ENCODE assay signal across 9 cellular contexts in genomic region chr2:121285077-121285449, GRCh38. TPM values are rescaled to one million over a fixed set of nuclear protein-coding genes. Genes with fewer than 3 reads are reported as not detected.
DNase-seq lines count a peak whose midpoint lies in the region; ATAC-seq, FAIRE-seq and TF ChIP-seq lines count a peak whose summit lies in the region.
"Had no signal": no experiment of that assay in that cellular context is flagged by ENCODE, and none has a peak within 500 bp of the region (broad histone marks: within the 10 kb centered on the region; RNA-seq: fewer than 3 reads in every experiment).

A gene with protein sequence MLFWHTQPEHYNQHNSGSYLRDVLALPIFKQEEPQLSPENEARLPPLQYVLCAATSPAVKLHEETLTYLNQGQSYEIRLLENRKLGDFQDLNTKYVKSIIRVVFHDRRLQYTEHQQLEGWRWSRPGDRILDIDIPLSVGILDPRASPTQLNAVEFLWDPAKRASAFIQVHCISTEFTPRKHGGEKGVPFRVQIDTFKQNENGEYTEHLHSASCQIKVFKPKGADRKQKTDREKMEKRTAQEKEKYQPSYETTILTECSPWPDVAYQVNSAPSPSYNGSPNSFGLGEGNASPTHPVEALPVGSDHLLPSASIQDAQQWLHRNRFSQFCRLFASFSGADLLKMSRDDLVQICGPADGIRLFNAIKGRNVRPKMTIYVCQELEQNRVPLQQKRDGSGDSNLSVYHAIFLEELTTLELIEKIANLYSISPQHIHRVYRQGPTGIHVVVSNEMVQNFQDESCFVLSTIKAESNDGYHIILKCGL (minus strand): TSS chr2:121285202. CDS start chr2:121285109, 93 bp downstream.

- POLR2A ChIA-PET in A549 (lab: Yijun Ruan, JAX) = no interaction called here
- POLR2A ChIA-PET in K562 (lab: Yijun Ruan, JAX) = no interaction called here

- CTCF ChIA-PET in A549 (lab: Yijun Ruan, JAX) (interaction anchor here (2.9 kb wide), 1 partner anchor 11 kb away, joined by 24 read pairs; no protein-coding TSS in a partner anchor), K562 (lab: Yijun Ruan, JAX; ENCODE audit: low intra/inter-chr PET ratio) (no interaction called here)

- H3K79me2 ChIP-seq in K562 (ENCODE audit: control insufficient read depth, insufficient read depth, low read length) = no peaks in the 10 kb centered on the region

- peak within 1 kb of the TSS in 1 of 2 experiments; percentile 84; a peak in 2 of 4 replicates for H3K9ac ChIP-seq in K562 (ENCODE audit: insufficient read depth in 1 of 2, low read depth in 2 of 2, low read length in 2 of 2)

- H3K36me3 ChIP-seq in K562 (ENCODE audit: control insufficient read depth, insufficient read depth, low read length) = no peaks in the 10 kb centered on the region
- H3K36me3 ChIP-seq in thymus (ENCODE audit: control insufficient read depth, insufficient read depth) = no peaks in the 10 kb centered on the region

- H3K4me3 ChIP-seq in A549 = peak within 1 kb of the TSS; percentile 90
- H3K4me3 ChIP-seq in K562 = peak within 1 kb of the TSS; percentile 41
- peak within 1 kb of the TSS; percentile 48 for H3K4me3 ChIP-seq in lower leg skin (ENCODE audit: low read depth, poor library complexity, severe bottlenecking)
- H3K4me3 ChIP-seq in thymus (ENCODE audit: low read length) = peak within 1 kb of the TSS; percentile 47

- WGBS in A549 (ENCODE audit: missing lambda C conversion rate) = 1% methylated on average over 37 of the region's 51 CpGs
- WGBS in K562 (ENCODE audit: insufficient coverage, low coverage, missing lambda C conversion rate) = 3% methylated on average over 32 of the region's 51 CpGs
- 0 to 1% methylated on average over 14 to 47 of the region's 51 CpGs for WGBS in lower leg skin, 2 donors
- under 1% methylated on average over 51 of the region's 51 CpGs for WGBS in thymus

- TF ChIP-seq CTCF in A549 (IDR thresholded peaks at IDR 0.05) = no peak
- no peak for TF ChIP-seq CTCF in K562 (IDR thresholded peaks at IDR 0.05 in 2 of 3, conservative IDR thresholded peaks at IDR 0.05 in 1 of 3; ENCODE audit: insufficient read depth in 2 of 3, low read depth in 1 of 3, low read length in 3 of 3)
- TF ChIP-seq CTCF in lower leg skin (IDR thresholded peaks at IDR 0.05) = no peak

- H3K4me2 ChIP-seq in A549 (peak within 1 kb of the TSS; percentile 97), K562 (ENCODE audit: insufficient read depth, low read length) (peak within 1 kb of the TSS; percentile 25; the same call in 1 of the 2 replicates)

- no peaks in the 10 kb centered on the region for H3K9me1 ChIP-seq in K562 (ENCODE audit: control insufficient read depth, insufficient read depth, low read length)

- in situ Hi-C loops in K562 (cut with MboI) = no loop called here

- H2AFZ ChIP-seq in K562 (ENCODE audit: low read depth, low read length) = peak within 1 kb of the TSS; percentile 63; the same call in 1 of the 2 replicates

- H3K4me1 ChIP-seq in A549 (peaks cover 31% of the 10 kb centered on the region), K562 (replicated peaks in 1 of 2; ENCODE audit: control insufficient read depth in 2 of 2, insufficient read depth in 2 of 2, low read length in 2 of 2) (peaks cover 0 to 18% of the 10 kb centered on the region in 2 experiments; a peak in 3 of 5 replicates), thymus (ENCODE audit: control insufficient read depth, insufficient read depth, low read length) (peaks cover 4% of the 10 kb centered on the region)

- TF ChIP-seq POLR2A in A549 (IDR thresholded peaks at IDR 0.05; ENCODE audit: low read length) = peak; percentile 63
- TF ChIP-seq POLR2A in K562 (conservative IDR thresholded peaks at IDR 0.05) = no peak
- TF ChIP-seq POLR2A in lower leg skin (IDR thresholded peaks at IDR 0.05) = no peak

- intact Hi-C loops in K562 (cut with micrococcal nuclease) = no loop called here
- intact Hi-C loops in lower leg skin (cut with DNase I; ENCODE audit: low total_unique reads) = no loop called here

- H3K9me3 ChIP-seq in A549 (no peaks in the 10 kb centered on the region), K562 (replicated peaks; ENCODE audit: control insufficient read depth, insufficient read depth, low read depth, low read length) (no peaks in the 10 kb centered on the region), thymus (ENCODE audit: control insufficient read depth) (no peaks in the 10 kb centered on the region)

- 0 out of 2 replicates have a peak, but pooled peaks cover 3% of the 10 kb centered on the region for H4K20me1 ChIP-seq in K562 (replicated peaks; ENCODE audit: control insufficient read depth, insufficient read depth, low read length)

- DNase-seq in A549 (ENCODE audit: low read depth in 1 of 2, low spot score in 1 of 2) (peak; percentile 43 to 54), NCI-H2196 treated with DMSO at 0.1 percent for 48 hours (lab: John Stamatoyannopoulos, UW; ENCODE audit: unreplicated experiment) (peak; percentile 42), K562 (ENCODE audit: extremely low read depth in 1 of 4, low spot score in 3 of 4) (peak; percentile 40 to 86 (median 78)), lower leg skin (ENCODE audit: low spot score in 2 of 2) (no peak)

- no peak for FAIRE-seq in A549 (lab: Jason Lieb, UNC)
- FAIRE-seq in K562 (lab: Jason Lieb, UNC) = no peak
- FAIRE-seq: GM18507 had no signal

- peak within 1 kb of the TSS; percentile 81 to 83 for H3K27ac ChIP-seq in A549
- H3K27ac ChIP-seq in K562 (ENCODE audit: extremely low read depth, low read depth, low read length) = no peak within 1 kb of the TSS
- H3K27ac ChIP-seq in thymus (ENCODE audit: low read depth) = no peak within 1 kb of the TSS

- H3K27me3 ChIP-seq in K562 (ENCODE audit: control insufficient read depth in 2 of 2, insufficient read depth in 2 of 2, low read length in 2 of 2) = peaks cover 14 to 47% of the 10 kb centered on the region in 2 experiments; a peak in 3 of 5 replicates
- H3K27me3 ChIP-seq in thymus (ENCODE audit: control insufficient read depth, insufficient read depth) = peaks cover 32% of the 10 kb centered on the region

- TF ChIP-seq RAD21 in A549 (conservative IDR thresholded peaks at IDR 0.05 in 1 of 2, IDR thresholded peaks at IDR 0.05 in 1 of 2) = no peak
- TF ChIP-seq RAD21 in K562 (CRISPR knock-in tag; conservative IDR thresholded peaks at IDR 0.05 in 1 of 2, IDR thresholded peaks at IDR 0.05 in 1 of 2) = no peak

- TF ChIP-seq EP300 in A549 (IDR thresholded peaks at IDR 0.05) (no peak), K562 (IDR thresholded peaks at IDR 0.05; ENCODE audit: low read length) (no peak)

- BruUV-seq in K562 (replicated peaks; lab: Mats Ljungman, UMichigan) = no TSS peak

- ATAC-seq in A549 (peak; percentile 63 to 74), GM18519 (IDR thresholded peaks at IDR 0.05; ENCODE audit: low FRiP score, unreplicated experiment) (peak; percentile 48), K562 (peak; percentile 84), GM19324 (IDR thresholded peaks at IDR 0.05; ENCODE audit: low FRiP score, unreplicated experiment) (no peak), HG03139 (IDR thresholded peaks at IDR 0.05; ENCODE audit: unreplicated experiment) (no peak)

TF ChIP-seq in A549, 52 proteins besides CTCF, POLR2A, EP300 and RAD21:
- TF ChIP-seq ZFP36 (IDR thresholded peaks at IDR 0.05; ENCODE audit: borderline replicate concordance, partially characterized antibody) (no peak), CBX8 (IDR thresholded peaks at IDR 0.05) (no peak), JUN (IDR thresholded peaks at IDR 0.05) (0 out of 5 replicates have a peak, but pooled peaks of 1 of the 2 experiments have one; percentile 22)
TF ChIP-seq in A549: peak in this region for 1.

TF ChIP-seq in K562, 482 proteins besides CTCF, POLR2A, EP300 and RAD21 (continues in another document):
- TF ChIP-seq ZNF77 (CRISPR knock-in tag; IDR thresholded peaks at IDR 0.05) (no peak), TFAM (CRISPR knock-in tag; conservative IDR thresholded peaks at IDR 0.05) (no peak), L3MBTL2 (IDR thresholded peaks at IDR 0.05) (peak; percentile 31; the same call in 1 of the 2 replicates)
- TF ChIP-seq, protein P1, sequence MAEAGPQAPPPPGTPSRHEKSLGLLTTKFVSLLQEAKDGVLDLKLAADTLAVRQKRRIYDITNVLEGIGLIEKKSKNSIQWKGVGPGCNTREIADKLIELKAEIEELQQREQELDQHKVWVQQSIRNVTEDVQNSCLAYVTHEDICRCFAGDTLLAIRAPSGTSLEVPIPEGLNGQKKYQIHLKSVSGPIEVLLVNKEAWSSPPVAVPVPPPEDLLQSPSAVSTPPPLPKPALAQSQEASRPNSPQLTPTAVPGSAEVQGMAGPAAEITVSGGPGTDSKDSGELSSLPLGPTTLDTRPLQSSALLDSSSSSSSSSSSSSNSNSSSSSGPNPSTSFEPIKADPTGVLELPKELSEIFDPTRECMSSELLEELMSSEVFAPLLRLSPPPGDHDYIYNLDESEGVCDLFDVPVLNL (CRISPR knock-in tag; IDR thresholded peaks at IDR 0.05; ENCODE audit: low read depth) = no peak

RNA-seq across cellular contexts. Expression of the gene that starts here (rescaled TPM):
- 3.1 and 4.3 TPM in 2 replicates for polyA plus RNA-seq in A549 (2011; rRNA removed)
- 1.0 and 1.1 TPM in 2 replicates for polyA plus RNA-seq in A549 (2012; cell fraction: cytosol; rRNA removed)
- polyA plus RNA-seq in A549 (2012; cell fraction: nucleus; rRNA removed) = 2.3 and 3.5 TPM in 2 replicates
- 1.1 to 1.3 TPM (median 1.1 TPM) in 3 replicates for polyA plus RNA-seq in A549 (2017; fragmentation: RNase III; extraction: RNeasy Plus Mini Kit Qiagen cat#74134 plus additional on column Dnase treatment)
- 8.6 and 11.6 TPM in 2 replicates for polyA minus RNA-seq in A549 (2011; rRNA and poly(A)+ RNA removed)
- total RNA-seq in K562 (2011; cell fraction: chromatin; rRNA removed; ENCODE audit: low replicate concordance) = 0.83 and 0.92 TPM in 2 replicates
- 0.33 and 0.53 TPM in 2 replicates for total RNA-seq in K562 (2011; cell fraction: nucleolus; rRNA removed)
- total RNA-seq in K562 (2011; cell fraction: nucleoplasm; rRNA removed) = 0.73 and 1.1 TPM in 2 replicates
- 0.45 and 0.49 TPM in 2 replicates for total RNA-seq in K562 (2014; rRNA removed)
- 0.44 and 0.45 TPM in 2 replicates for total RNA-seq in K562 (2014; rRNA removed; fragmentation: Illumina TruSeq; extraction: Trizol)
- 0.34 and 0.36 TPM in 2 replicates for total RNA-seq in K562 (2015; rRNA removed; fragmentation: Illumina TruSeq; extraction: Trizol)
- 1.00 and 1.1 TPM in 2 replicates for total RNA-seq in K562 (2021)
- 0.26 and 0.54 TPM in 2 replicates for polyA plus RNA-seq in K562 (2011; rRNA removed)
- polyA plus RNA-seq in K562 (2011; cell fraction: cytosol; rRNA removed) = 0.56 and 1.3 TPM in 2 replicates
- polyA plus RNA-seq in K562 (2011; cell fraction: nucleus; rRNA removed) = 0.87 and 1.6 TPM in 2 replicates
- polyA plus RNA-seq in K562 (2012) = 0.27 and 1.2 TPM in 2 replicates
- 0.51 and 0.58 TPM in 2 replicates for polyA plus RNA-seq in K562 (2014; fragmentation: Illumina TruSeq; extraction: Trizol)
- under 1 TPM; 0.08 to 0.15 TPM for polyA plus RNA-seq in K562 (2014; fragmentation: Nextera tagmentation; extraction: Ambion mirVana)
- 0.42 and 0.74 TPM in 2 replicates for polyA plus RNA-seq in K562 (2014; rRNA removed)
- polyA minus RNA-seq in K562 (2011; rRNA and poly(A)+ RNA removed) = 0.51 and 0.74 TPM in 2 replicates
- 0.48 and 0.73 TPM in 2 replicates for polyA minus RNA-seq in K562 (2011; cell fraction: cytosol; rRNA and poly(A)+ RNA removed)
- 0.22 and 0.27 TPM in 2 replicates for polyA minus RNA-seq in K562 (2011; cell fraction: nucleus; rRNA and poly(A)+ RNA removed)
- total RNA-seq in lower leg skin = 10 to 100 TPM; 18.3 to 75.8 (median 49.3) TPM
- 1.6 TPM for polyA plus RNA-seq in thymus

Comparison
In these comparisons a context has a peak if more than half of its experiments do, and no peak if none do; other contexts are left out.
1. RNA of the gene that starts here (total RNA-seq): 18.3 to 75.8 TPM in lower leg skin; 0.33 to 1.1 TPM in K562; every median in the first group is over 4 times any median in the second.
2. ATAC-seq: peak in A549 (2 of 2), GM18519 (single experiment) and K562 (single experiment); none in GM19324 (single experiment) and HG03139 (single experiment).
3. DNase-seq: peak in A549 (2 of 2), NCI-H2196 treated with DMSO at 0.1 percent for 48 hours (single experiment) and K562 (4 of 4); none in lower leg skin (0 of 2).
4. H3K27ac ChIP-seq: peak in A549 (2 of 2); none in K562 (single experiment) and thymus (single experiment).
5. Of the 35 proteins assayed by ChIP-seq in both K562 and A549: peak only in K562: none; only in A549: POLR2A; in both: none; in neither: 32; mixed calls (peak in some experiments, not most) for 2.
6. Peak in every context shown above with its lines, with median percentiles within 50 percentile points of each other: H3K4me3 ChIP-seq.